19 cellular contexts compared by ENCODE assay signal in genomic region chr3:128197855-128198254, GRCh38.
"Had no signal": no experiment of that assay in that cellular context is flagged by ENCODE, and none has a peak within 500 bp of the region (broad histone marks: within the 10 kb centered on the region; RNA-seq: fewer than 3 reads in every experiment).

No MANE protein-coding gene starts in this region.

- ATAC-seq: left ventricle myocardium superior; stimulated activated naive CD8-positive, alpha-beta T cell treated with anti-CD3 and anti-CD28 coated beads, Interleukin-15, Interleukin-2, amounts not matched to agents 100 U/mL and 50 U/mL, for 24 hours had no signal

- H3K9me3 ChIP-seq: esophagus squamous epithelium, right atrium auricular region, suprapubic skin had no signal

- H3K27me3 Mint-ChIP-seq: activated naive CD8-positive, alpha-beta T cell had no signal

- DNase-seq: activated CD4-positive, alpha-beta T cell treated with anti-CD3 and anti-CD28 coated beads for 4 hours; activated CD8-positive, alpha-beta memory T cell treated with anti-CD3 and anti-CD28 coated beads, Interleukin-2, amount 50 U/mL, for 48 hours; activated gamma-delta T cell treated with Interleukin-2 at 50 U/mL for 16 hours; activated T-cell treated with anti-CD3 and anti-CD28 coated beads, Interleukin-2, amount 50 U/mL, for 72 hours; amniotic stem cell; dorsolateral prefrontal cortex; esophagus squamous epithelium; left ventricle myocardium superior; posterior cingulate gyrus; small intestine; stimulated activated CD4-positive, alpha-beta T cell treated with anti-CD3 and anti-CD28 coated beads, Interleukin-4, amount 100 ng/mL, for 4 hours; stimulated activated CD8-positive, alpha-beta memory T cell treated with anti-CD3 and anti-CD28 coated beads, Interleukin-4, amount 100 ng/mL, for 48 hours; stimulated activated naive CD8-positive, alpha-beta T cell treated with anti-CD3 and anti-CD28 coated beads, Interleukin-15, Interleukin-2, amounts not matched to agents 100 U/mL and 50 U/mL, for 24 hours; T-helper 1 cell; trophoblast cell; WERI-Rb-1 had no signal

- H3K27me3 ChIP-seq: dorsolateral prefrontal cortex, esophagus squamous epithelium, right atrium auricular region, suprapubic skin had no signal

- H3K4me3 Mint-ChIP-seq: activated naive CD8-positive, alpha-beta T cell had no signal

- H3K9me3 Mint-ChIP-seq: activated T-cell treated with anti-CD3 and anti-CD28 coated beads, Interleukin-2, amount 50 U/mL, for 72 hours had no signal

- H3K27ac ChIP-seq: esophagus squamous epithelium, right atrium auricular region, suprapubic skin, WERI-Rb-1 had no signal
